In the genomic region with DNA sequence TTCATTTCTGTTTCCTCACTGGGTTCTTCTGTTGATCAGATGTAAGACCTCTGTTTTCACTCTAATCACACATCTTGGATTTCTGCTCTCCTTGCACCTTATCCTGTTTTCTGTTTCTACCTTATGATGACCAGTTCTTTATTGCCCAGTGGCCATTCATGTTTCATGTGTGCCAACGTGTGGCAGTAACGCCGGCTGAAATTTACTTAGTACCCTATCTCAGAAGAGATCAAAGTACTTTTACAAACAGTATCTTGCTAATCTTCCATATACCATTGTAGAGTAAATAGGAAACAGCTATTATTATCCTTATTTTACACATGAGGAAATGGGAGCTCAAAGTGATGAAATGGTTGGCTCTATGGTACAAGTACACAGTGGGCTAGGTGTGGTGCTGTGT, we compare ENCODE assay signal across 26 cellular contexts.
"Had no signal": no experiment of that assay in that cellular context is flagged by ENCODE, and none has a peak within 500 bp of the region (broad histone marks: within the 10 kb centered on the region; RNA-seq: fewer than 3 reads in every experiment).

No MANE protein-coding gene starts in this region.

- H3K36me3 ChIP-seq: colonic mucosa, esophagus squamous epithelium, gastroesophageal sphincter, heart left ventricle, left lung, lower lobe of right lung had no signal

- H3K9me3 ChIP-seq: colonic mucosa, esophagus squamous epithelium, gastroesophageal sphincter, heart left ventricle, left lung, lower lobe of right lung, mucosa of descending colon had no signal

- H3K4me2 ChIP-seq: hepatocyte had no signal

- H3K4me1 ChIP-seq: colonic mucosa, gastroesophageal sphincter, heart left ventricle, left lung, lower lobe of right lung had no signal

- H2AFZ ChIP-seq: hepatocyte had no signal

- H3K27ac ChIP-seq: colonic mucosa, epithelial cell of prostate, esophagus squamous epithelium, gastroesophageal sphincter, heart left ventricle, hepatocyte, left lung, lower lobe of right lung had no signal

- DNase-seq: colonic mucosa; cortex of kidney; effector CD8-positive, alpha-beta T cell; effector memory CD8-positive, alpha-beta T cell; endodermal cell; erythroblast; esophagus squamous epithelium; foreskin fibroblast; foreskin melanocyte; heart left ventricle; hypothalamus; immature natural killer cell; islet precursor cell; kidney; kidney glomerular epithelial cell; left lung; left ventricle myocardium superior; lower lobe of right lung; mesenchymal stem cell; mucosa of descending colon; naive B cell; naive thymus-derived CD8-positive, alpha-beta T cell had no signal

- H3K27me3 ChIP-seq: colonic mucosa, hepatocyte had no signal

- H3K4me3 ChIP-seq: colonic mucosa, esophagus squamous epithelium, gastroesophageal sphincter, heart left ventricle, hepatocyte, left lung, lower lobe of right lung, mucosa of descending colon had no signal

- H3K79me2 ChIP-seq: hepatocyte had no signal

- ATAC-seq: effector memory CD8-positive, alpha-beta T cell; esophagus mucosa; gastroesophageal sphincter; heart left ventricle; left lung; left ventricle myocardium superior; lower lobe of right lung; mucosa of descending colon; naive thymus-derived CD8-positive, alpha-beta T cell had no signal
